1 cellular context compared by ENCODE assay signal in the genomic region with DNA sequence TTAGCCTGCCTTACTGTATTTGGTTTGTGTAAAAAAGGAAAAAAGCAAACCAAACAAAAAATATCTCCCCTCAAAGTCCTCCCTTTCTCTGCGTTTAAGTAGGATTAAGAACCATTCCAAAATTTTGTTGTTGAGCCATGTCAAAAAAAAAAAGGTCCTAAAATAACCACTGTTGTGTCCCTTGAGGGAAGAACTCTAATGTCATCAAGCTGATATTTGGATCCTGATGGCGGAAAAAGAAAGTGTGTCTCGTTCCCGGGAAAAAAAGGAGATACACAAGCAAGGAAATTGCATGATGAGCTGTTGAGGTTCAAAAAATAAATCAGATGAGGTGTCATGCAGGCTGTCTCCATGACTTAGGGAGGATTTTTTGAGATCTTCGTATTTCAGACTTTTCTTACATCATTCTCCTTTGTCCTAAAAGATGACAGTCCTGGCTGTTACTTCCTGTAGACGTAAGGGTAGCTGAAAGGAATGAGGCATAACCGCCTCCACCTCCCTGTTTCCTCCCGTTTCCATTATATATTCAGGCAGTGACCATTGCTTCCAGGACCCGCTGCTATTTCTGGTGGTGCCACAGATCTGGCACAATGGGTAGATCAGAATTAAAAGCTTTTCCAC.
TF ChIP-seq lines count a peak whose summit lies in the region.

No MANE protein-coding gene starts in this region.

TF ChIP-seq in IMR-90, 13 proteins besides CTCF, POLR2A, EP300 and RAD21:
- TF ChIP-seq, protein P1, sequence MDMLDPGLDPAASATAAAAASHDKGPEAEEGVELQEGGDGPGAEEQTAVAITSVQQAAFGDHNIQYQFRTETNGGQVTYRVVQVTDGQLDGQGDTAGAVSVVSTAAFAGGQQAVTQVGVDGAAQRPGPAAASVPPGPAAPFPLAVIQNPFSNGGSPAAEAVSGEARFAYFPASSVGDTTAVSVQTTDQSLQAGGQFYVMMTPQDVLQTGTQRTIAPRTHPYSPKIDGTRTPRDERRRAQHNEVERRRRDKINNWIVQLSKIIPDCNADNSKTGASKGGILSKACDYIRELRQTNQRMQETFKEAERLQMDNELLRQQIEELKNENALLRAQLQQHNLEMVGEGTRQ (IDR thresholded peaks at IDR 0.05; ENCODE audit: low read depth, low read length) = no peak
- TF ChIP-seq RCOR1 (IDR thresholded peaks at IDR 0.05; ENCODE audit: insufficient replicate concordance, low read length) (no peak), NFE2L2 (IDR thresholded peaks at IDR 0.05; ENCODE audit: low read depth, low read length) (no peak), SMC3 (IDR thresholded peaks at IDR 0.05; ENCODE audit: low read depth, low read length) (no peak), MAFK (IDR thresholded peaks at IDR 0.05; ENCODE audit: low read depth, low read length) (no peak), RFX5 (IDR thresholded peaks at IDR 0.05; ENCODE audit: low read depth, low read length) (no peak), MXI1 (IDR thresholded peaks at IDR 0.05; ENCODE audit: borderline replicate concordance, low read depth, low read length) (no peak), FOS (IDR thresholded peaks at IDR 0.05; ENCODE audit: low read depth, low read length) (no peak), BHLHE40 (IDR thresholded peaks at IDR 0.05; ENCODE audit: low read depth, low read length) (no peak)
TF ChIP-seq in IMR-90: peak in this region for 0.
